In the genomic region with DNA sequence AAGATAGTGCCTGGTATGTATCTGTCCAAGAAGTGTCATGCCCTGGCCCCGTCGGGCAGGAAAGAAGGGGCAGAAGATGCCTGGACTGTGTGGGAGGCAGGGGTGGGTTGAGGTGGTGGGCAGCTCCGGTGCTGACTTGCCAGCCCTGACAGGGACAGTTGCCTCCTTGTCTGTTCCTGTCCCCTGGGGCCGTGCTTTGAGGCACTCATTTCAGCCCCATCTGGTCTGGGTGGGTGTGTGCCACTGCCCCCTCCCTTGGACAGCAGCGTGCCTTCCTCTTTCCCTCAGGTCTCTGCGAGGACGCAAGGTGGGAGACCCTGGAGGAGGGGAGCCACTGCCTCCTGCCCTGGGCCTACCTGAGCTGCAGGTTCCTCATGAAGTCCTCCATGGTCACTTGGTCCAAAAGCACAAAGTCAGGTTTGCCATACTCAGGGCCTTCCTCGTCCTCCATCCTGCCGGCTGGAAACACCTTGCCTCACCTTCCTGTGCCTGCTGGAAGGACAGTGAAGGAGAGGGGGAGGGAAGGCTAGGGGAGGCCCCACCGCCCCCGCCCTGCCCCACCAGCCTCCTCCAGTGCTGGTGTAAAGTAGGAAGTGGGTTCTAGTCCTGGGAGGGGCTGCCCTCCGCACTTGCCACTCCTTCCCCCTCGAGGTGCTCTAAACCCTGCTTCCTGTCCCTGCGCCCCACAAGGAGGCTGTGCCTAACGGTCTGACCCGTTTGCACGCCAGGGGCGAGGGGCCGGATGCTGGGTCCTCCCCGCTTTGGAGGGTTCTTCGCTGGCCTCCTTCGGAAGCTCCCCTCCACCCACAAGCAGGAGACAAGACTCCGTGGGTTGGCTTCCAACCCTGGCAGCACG, we compare ENCODE assay signal across 8 cellular contexts. TPM values are rescaled to one million over a fixed set of nuclear protein-coding genes. Genes with fewer than 3 reads are reported as not detected.
A peak's percentile ranks its signal among the peaks of the same experiment; 100 is the strongest.
DNase-seq lines count a peak whose midpoint lies in the region; ATAC-seq and TF ChIP-seq lines count a peak whose summit lies in the region.

A gene (minus strand): TSS at position 505 of the 856 bp plus-strand sequence. CDS start 54 bp downstream, at position 451.

- H3K27ac ChIP-seq in OCI-LY3 (ENCODE audit: low read length): peak within 1 kb of the TSS; percentile 87
- H3K27ac ChIP-seq in lower lobe of right lung: peak within 1 kb of the TSS; percentile 77

- H3K36me3 ChIP-seq in OCI-LY3 (replicated peaks; ENCODE audit: low read depth, low read length) (peaks cover 53% of the 10 kb centered on the region), lower lobe of right lung (peaks cover 23% of the 10 kb centered on the region)

- H3K4me1 ChIP-seq in OCI-LY3 (ENCODE audit: low read length) (peaks cover 65% of the 10 kb centered on the region), lower lobe of right lung (peaks cover 55% of the 10 kb centered on the region)

- H3K79me2 ChIP-seq in OCI-LY3 (ENCODE audit: low read length): peaks cover 8% of the 10 kb centered on the region

- H3K9me3 ChIP-seq in OCI-LY3 (ENCODE audit: insufficient read depth, low read length): no peaks in the 10 kb centered on the region
- no peaks in the 10 kb centered on the region for H3K9me3 ChIP-seq in lower lobe of right lung

- H3K27me3 ChIP-seq in OCI-LY3 (ENCODE audit: low read depth, low read length): no peaks in the 10 kb centered on the region
- H3K27me3 ChIP-seq in lower lobe of right lung (ENCODE audit: low read depth): no peaks in the 10 kb centered on the region

- DNase-seq in activated T-helper 1 cell treated with anti-CD3 and anti-CD28 coated beads, Interleukin-2, amount 50 U/mL, for 16 hours (ENCODE audit: low read depth in 1 of 2, low spot score in 1 of 2): peak; percentile 74 to 75
- DNase-seq in lower lobe of right lung (peak; percentile 82), 8988T (no peak), COR-L47 (lab: John Stamatoyannopoulos, UW) (no peak)
- DNase-seq in stimulated activated CD8-positive, alpha-beta memory T cell treated with anti-CD3 and anti-CD28 coated beads, Interleukin-7, amount 100 ng/mL, for 4 hours (ENCODE audit: low read depth in 2 of 2): peak; percentile 75 to 82

- H3K4me3 ChIP-seq in GM12875 (ENCODE audit: low read depth, low read length) (peak within 1 kb of the TSS; percentile 67), OCI-LY3 (ENCODE audit: low read length) (peak within 1 kb of the TSS; percentile 69), lower lobe of right lung (peak within 1 kb of the TSS; percentile 51)

- no peak for TF ChIP-seq CTCF in GM12875 (IDR thresholded peaks at IDR 0.05; ENCODE audit: borderline replicate concordance, insufficient read depth, low read depth, low read length)
- TF ChIP-seq CTCF in OCI-LY3 (IDR thresholded peaks at IDR 0.05; ENCODE audit: low read depth, low read length): no peak
- TF ChIP-seq CTCF in lower lobe of right lung (IDR thresholded peaks at IDR 0.05): no peak

- H3K9ac ChIP-seq in OCI-LY3 (ENCODE audit: low read length): peak within 1 kb of the TSS; percentile 71

- H3K4me2 ChIP-seq in OCI-LY3 (ENCODE audit: low read length): peak within 1 kb of the TSS; percentile 83

- peaks cover 8% of the 10 kb centered on the region for H4K20me1 ChIP-seq in OCI-LY3 (ENCODE audit: insufficient read depth, low read length)

- ATAC-seq in HG02610 (IDR thresholded peaks at IDR 0.05; ENCODE audit: unreplicated experiment): peak; percentile 63
- peak; percentile 66 to 81 for ATAC-seq in lower lobe of right lung

- intact Hi-C loops in lower lobe of right lung (cut with DNase I): no loop called here

- H2AFZ ChIP-seq in OCI-LY3 (ENCODE audit: low read depth, low read length): no peak within 1 kb of the TSS

RNA-seq across cellular contexts. Expression of the gene that starts here (rescaled TPM):
- 36.3 TPM for total RNA-seq in lower lobe of right lung

Comparison
In these comparisons a context has a peak if more than half of its experiments do, and no peak if none do; other contexts are left out.
1. DNase-seq: peak in activated T-helper 1 cell treated with anti-CD3 and anti-CD28 coated beads, Interleukin-2, amount 50 U/mL, for 16 hours (2 of 2), lower lobe of right lung (single experiment) and stimulated activated CD8-positive, alpha-beta memory T cell treated with anti-CD3 and anti-CD28 coated beads, Interleukin-7, amount 100 ng/mL, for 4 hours (2 of 2); none in 8988T (single experiment) and COR-L47 (single experiment).
2. Peak in every context shown above with its lines, with median percentiles within 50 percentile points of each other: H3K4me3 ChIP-seq.